Comparison of ENCODE assay signal across 1 cellular context in the genomic region with DNA sequence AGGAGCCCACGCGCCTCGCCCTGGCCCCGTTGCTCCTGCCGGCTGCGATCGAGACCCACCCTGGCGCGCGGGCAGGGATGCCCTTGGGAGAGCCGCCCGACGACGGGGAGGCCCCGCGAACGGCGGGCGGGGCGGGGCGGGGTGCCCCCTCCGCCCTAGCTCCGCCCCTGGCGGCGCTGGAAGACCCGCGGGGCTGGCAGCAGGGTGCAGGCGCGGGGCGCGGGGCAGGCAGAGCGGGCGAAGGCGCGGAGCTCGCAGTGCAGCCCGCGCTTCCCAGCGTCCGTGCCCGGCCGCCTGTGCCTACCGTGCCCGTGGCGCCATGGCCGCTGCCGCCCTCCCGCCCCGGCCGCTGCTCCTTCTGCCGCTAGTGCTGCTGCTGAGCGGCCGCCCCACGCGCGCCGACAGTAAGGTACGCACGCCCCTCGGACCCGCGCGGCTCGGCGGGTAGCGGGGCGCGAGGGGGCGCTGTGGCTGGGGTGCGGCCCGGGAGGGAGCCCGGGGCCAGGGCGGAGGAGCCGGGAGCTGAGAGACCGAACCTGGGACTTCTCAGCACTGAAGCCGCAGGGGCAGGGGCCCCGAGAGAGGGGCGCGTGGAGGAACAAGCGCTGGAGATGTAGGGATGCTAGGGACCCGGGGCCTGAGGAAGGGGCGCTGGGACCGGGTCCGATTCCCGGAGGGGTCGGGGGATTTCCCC.
TF ChIP-seq lines count a peak whose summit lies in the region.

A gene (plus strand): TSS at position 182 of the 694 bp plus-strand sequence. CDS start 138 bp downstream, at position 320.

TF ChIP-seq in K562, 482 proteins besides CTCF, POLR2A, EP300 and RAD21:
- TF ChIP-seq, protein P1, sequence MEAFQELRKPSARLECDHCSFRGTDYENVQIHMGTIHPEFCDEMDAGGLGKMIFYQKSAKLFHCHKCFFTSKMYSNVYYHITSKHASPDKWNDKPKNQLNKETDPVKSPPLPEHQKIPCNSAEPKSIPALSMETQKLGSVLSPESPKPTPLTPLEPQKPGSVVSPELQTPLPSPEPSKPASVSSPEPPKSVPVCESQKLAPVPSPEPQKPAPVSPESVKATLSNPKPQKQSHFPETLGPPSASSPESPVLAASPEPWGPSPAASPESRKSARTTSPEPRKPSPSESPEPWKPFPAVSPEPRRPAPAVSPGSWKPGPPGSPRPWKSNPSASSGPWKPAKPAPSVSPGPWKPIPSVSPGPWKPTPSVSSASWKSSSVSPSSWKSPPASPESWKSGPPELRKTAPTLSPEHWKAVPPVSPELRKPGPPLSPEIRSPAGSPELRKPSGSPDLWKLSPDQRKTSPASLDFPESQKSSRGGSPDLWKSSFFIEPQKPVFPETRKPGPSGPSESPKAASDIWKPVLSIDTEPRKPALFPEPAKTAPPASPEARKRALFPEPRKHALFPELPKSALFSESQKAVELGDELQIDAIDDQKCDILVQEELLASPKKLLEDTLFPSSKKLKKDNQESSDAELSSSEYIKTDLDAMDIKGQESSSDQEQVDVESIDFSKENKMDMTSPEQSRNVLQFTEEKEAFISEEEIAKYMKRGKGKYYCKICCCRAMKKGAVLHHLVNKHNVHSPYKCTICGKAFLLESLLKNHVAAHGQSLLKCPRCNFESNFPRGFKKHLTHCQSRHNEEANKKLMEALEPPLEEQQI (IDR thresholded peaks at IDR 0.05): no peak
- TF ChIP-seq, protein P2, sequence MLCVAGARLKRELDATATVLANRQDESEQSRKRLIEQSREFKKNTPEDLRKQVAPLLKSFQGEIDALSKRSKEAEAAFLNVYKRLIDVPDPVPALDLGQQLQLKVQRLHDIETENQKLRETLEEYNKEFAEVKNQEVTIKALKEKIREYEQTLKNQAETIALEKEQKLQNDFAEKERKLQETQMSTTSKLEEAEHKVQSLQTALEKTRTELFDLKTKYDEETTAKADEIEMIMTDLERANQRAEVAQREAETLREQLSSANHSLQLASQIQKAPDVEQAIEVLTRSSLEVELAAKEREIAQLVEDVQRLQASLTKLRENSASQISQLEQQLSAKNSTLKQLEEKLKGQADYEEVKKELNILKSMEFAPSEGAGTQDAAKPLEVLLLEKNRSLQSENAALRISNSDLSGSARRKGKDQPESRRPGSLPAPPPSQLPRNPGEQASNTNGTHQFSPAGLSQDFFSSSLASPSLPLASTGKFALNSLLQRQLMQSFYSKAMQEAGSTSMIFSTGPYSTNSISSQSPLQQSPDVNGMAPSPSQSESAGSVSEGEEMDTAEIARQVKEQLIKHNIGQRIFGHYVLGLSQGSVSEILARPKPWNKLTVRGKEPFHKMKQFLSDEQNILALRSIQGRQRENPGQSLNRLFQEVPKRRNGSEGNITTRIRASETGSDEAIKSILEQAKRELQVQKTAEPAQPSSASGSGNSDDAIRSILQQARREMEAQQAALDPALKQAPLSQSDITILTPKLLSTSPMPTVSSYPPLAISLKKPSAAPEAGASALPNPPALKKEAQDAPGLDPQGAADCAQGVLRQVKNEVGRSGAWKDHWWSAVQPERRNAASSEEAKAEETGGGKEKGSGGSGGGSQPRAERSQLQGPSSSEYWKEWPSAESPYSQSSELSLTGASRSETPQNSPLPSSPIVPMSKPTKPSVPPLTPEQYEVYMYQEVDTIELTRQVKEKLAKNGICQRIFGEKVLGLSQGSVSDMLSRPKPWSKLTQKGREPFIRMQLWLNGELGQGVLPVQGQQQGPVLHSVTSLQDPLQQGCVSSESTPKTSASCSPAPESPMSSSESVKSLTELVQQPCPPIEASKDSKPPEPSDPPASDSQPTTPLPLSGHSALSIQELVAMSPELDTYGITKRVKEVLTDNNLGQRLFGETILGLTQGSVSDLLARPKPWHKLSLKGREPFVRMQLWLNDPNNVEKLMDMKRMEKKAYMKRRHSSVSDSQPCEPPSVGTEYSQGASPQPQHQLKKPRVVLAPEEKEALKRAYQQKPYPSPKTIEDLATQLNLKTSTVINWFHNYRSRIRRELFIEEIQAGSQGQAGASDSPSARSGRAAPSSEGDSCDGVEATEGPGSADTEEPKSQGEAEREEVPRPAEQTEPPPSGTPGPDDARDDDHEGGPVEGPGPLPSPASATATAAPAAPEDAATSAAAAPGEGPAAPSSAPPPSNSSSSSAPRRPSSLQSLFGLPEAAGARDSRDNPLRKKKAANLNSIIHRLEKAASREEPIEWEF (CRISPR knock-in tag; IDR thresholded peaks at IDR 0.05): no peak
- no peak for TF ChIP-seq HDAC2 (IDR thresholded peaks at IDR 0.05)
- TF ChIP-seq ZBTB7A (IDR thresholded peaks at IDR 0.05; ENCODE audit: borderline replicate concordance, control insufficient read depth, low read depth, low read length): peak; percentile 35; the same call in 1 of the 2 replicates
- TF ChIP-seq HNRNPL (IDR thresholded peaks at IDR 0.05; ENCODE audit: low read depth, low read length): peak; percentile 44; the same call in 1 of the 2 replicates
- no peak for TF ChIP-seq SRSF7 (optimal IDR thresholded peaks at IDR 0.05; ENCODE audit: low read depth, low read length)
- TF ChIP-seq, protein P3, sequence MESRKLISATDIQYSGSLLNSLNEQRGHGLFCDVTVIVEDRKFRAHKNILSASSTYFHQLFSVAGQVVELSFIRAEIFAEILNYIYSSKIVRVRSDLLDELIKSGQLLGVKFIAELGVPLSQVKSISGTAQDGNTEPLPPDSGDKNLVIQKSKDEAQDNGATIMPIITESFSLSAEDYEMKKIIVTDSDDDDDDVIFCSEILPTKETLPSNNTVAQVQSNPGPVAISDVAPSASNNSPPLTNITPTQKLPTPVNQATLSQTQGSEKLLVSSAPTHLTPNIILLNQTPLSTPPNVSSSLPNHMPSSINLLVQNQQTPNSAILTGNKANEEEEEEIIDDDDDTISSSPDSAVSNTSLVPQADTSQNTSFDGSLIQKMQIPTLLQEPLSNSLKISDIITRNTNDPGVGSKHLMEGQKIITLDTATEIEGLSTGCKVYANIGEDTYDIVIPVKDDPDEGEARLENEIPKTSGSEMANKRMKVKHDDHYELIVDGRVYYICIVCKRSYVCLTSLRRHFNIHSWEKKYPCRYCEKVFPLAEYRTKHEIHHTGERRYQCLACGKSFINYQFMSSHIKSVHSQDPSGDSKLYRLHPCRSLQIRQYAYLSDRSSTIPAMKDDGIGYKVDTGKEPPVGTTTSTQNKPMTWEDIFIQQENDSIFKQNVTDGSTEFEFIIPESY (CRISPR knock-in tag; IDR thresholded peaks at IDR 0.05): 0 out of 2 replicates have a peak, but pooled peaks have one; percentile 12
- no peak for TF ChIP-seq TAF15 (IDR thresholded peaks at IDR 0.05; ENCODE audit: low read depth, low read length)
- no peak for TF ChIP-seq POLR2AphosphoS5 (IDR thresholded peaks at IDR 0.05; ENCODE audit: control insufficient read depth, insufficient read depth, low read depth, low read length)
- no peak for TF ChIP-seq PHB (CRISPR knock-in tag; IDR thresholded peaks at IDR 0.05)
- TF ChIP-seq ZNF217 (CRISPR knock-in tag; IDR thresholded peaks at IDR 0.05): no peak
